1 cellular context compared by ENCODE assay signal in genomic region chr16:19879241-19879792, GRCh38.
TF ChIP-seq lines count a peak whose summit lies in the region.

No MANE protein-coding gene starts in this region.

TF ChIP-seq in HEK293, 187 proteins besides CTCF, POLR2A, EP300 and RAD21 (continued from another document and continues in another):
- TF ChIP-seq ZBTB11 (tag by site-specific recombination; conservative IDR thresholded peaks at IDR 0.05; ENCODE audit: low read depth) (no peak), ZSCAN18 (tag by site-specific recombination; IDR thresholded peaks at IDR 0.05) (0 out of 2 replicates have a peak, but pooled peaks have one; percentile 57), ZNF19 (tag by site-specific recombination; IDR thresholded peaks at IDR 0.05; ENCODE audit: low read depth) (0 out of 2 replicates have a peak, but pooled peaks have one; percentile 41), ZSCAN16 (tag by site-specific recombination; IDR thresholded peaks at IDR 0.05) (no peak), ZNF768 (tag by site-specific recombination; IDR thresholded peaks at IDR 0.05) (no peak), ZNF16 (tag by site-specific recombination; IDR thresholded peaks at IDR 0.05; ENCODE audit: low read depth) (no peak), TRIM28 (IDR thresholded peaks at IDR 0.05; ENCODE audit: borderline replicate concordance, low read length) (peak; percentile 61; the same call in 1 of the 2 replicates), ZNF555 (tag by site-specific recombination; conservative IDR thresholded peaks at IDR 0.05) (no peak), ZNF341 (tag by site-specific recombination; IDR thresholded peaks at IDR 0.05; ENCODE audit: low read depth) (peak; percentile 77), FEZF1 (tag by site-specific recombination; IDR thresholded peaks at IDR 0.05) (no peak), ZXDB (tag by site-specific recombination; IDR thresholded peaks at IDR 0.05) (no peak), KLF7 (tag by site-specific recombination; IDR thresholded peaks at IDR 0.05; ENCODE audit: borderline replicate concordance) (no peak), ZNF221 (tag by site-specific recombination; IDR thresholded peaks at IDR 0.05; ENCODE audit: borderline replicate concordance) (no peak), ZNF214 (tag by site-specific recombination; IDR thresholded peaks at IDR 0.05; ENCODE audit: borderline replicate concordance) (no peak), INSM2 (tag by site-specific recombination; IDR thresholded peaks at IDR 0.05) (no peak), ZNF138 (tag by site-specific recombination; IDR thresholded peaks at IDR 0.05; ENCODE audit: borderline replicate concordance) (no peak), GLI2 (tag by site-specific recombination; IDR thresholded peaks at IDR 0.05; ENCODE audit: borderline replicate concordance, low read depth) (no peak), HOXC10 (CRISPR knock-in tag; IDR thresholded peaks at IDR 0.05) (no peak), KLF17 (tag by site-specific recombination; IDR thresholded peaks at IDR 0.05) (no peak), ZNF157 (tag by site-specific recombination; IDR thresholded peaks at IDR 0.05) (no peak), MZF1 (tag by site-specific recombination; IDR thresholded peaks at IDR 0.05; ENCODE audit: borderline replicate concordance) (no peak), ZNF155 (tag by site-specific recombination; IDR thresholded peaks at IDR 0.05) (no peak), GLI4 (tag by site-specific recombination; IDR thresholded peaks at IDR 0.05) (0 out of 2 replicates have a peak, but pooled peaks have one; percentile 41), PBX3 (CRISPR knock-in tag; IDR thresholded peaks at IDR 0.05) (no peak), RBAK (tag by site-specific recombination; IDR thresholded peaks at IDR 0.05) (no peak), ZNF664 (tag by site-specific recombination; IDR thresholded peaks at IDR 0.05) (no peak), ZBTB17 (tag by site-specific recombination; IDR thresholded peaks at IDR 0.05) (peak; percentile 63; the same call in 1 of the 2 replicates), OSR2 (tag by site-specific recombination; IDR thresholded peaks at IDR 0.05) (no peak), ZNF549 (tag by site-specific recombination; IDR thresholded peaks at IDR 0.05) (no peak), ZNF174 (tag by site-specific recombination; IDR thresholded peaks at IDR 0.05) (no peak), ZNF37A (tag by site-specific recombination; IDR thresholded peaks at IDR 0.05) (no peak), KLF10 (tag by site-specific recombination; IDR thresholded peaks at IDR 0.05) (no peak), ZNF280D (tag by site-specific recombination; IDR thresholded peaks at IDR 0.05) (no peak), ZIC2 (tag by site-specific recombination; IDR thresholded peaks at IDR 0.05) (peak; percentile 16; the same call in 1 of the 2 replicates), IKZF3 (tag by site-specific recombination; IDR thresholded peaks at IDR 0.05) (no peak), ZNF513 (tag by site-specific recombination; IDR thresholded peaks at IDR 0.05) (no peak), ZNF629 (tag by site-specific recombination; IDR thresholded peaks at IDR 0.05) (no peak), ZNF302 (tag by site-specific recombination; IDR thresholded peaks at IDR 0.05; ENCODE audit: low read depth) (no peak), BCL6B (tag by site-specific recombination; IDR thresholded peaks at IDR 0.05) (no peak), ZSCAN5A (tag by site-specific recombination; IDR thresholded peaks at IDR 0.05) (no peak), ZNF776 (tag by site-specific recombination; IDR thresholded peaks at IDR 0.05; ENCODE audit: borderline replicate concordance) (peak; percentile 73; the same call in 1 of the 2 replicates), ZNF18 (tag by site-specific recombination; IDR thresholded peaks at IDR 0.05) (peak; percentile 90), GLIS2 (tag by site-specific recombination; IDR thresholded peaks at IDR 0.05) (no peak), ZNF274 (IDR thresholded peaks at IDR 0.05; ENCODE audit: low read length) (no peak), ZNF274 (tag by site-specific recombination; IDR thresholded peaks at IDR 0.05; ENCODE audit: borderline replicate concordance) (no peak)
